Comparison of ENCODE assay signal across 26 cellular contexts in genomic region chr19:6359517-6359916, GRCh38. TPM values are rescaled to one million over a fixed set of nuclear protein-coding genes. Genes with fewer than 3 reads are reported as not detected.
DNase-seq lines count a peak whose midpoint lies in the region; ATAC-seq, FAIRE-seq and TF ChIP-seq lines count a peak whose summit lies in the region.
"Had no signal": no experiment of that assay in that cellular context is flagged by ENCODE, and none has a peak within 500 bp of the region (broad histone marks: within the 10 kb centered on the region; RNA-seq: fewer than 3 reads in every experiment).

No MANE protein-coding gene starts in this region.

- H3K9ac ChIP-seq in kidney (ENCODE audit: low read length in 2 of 2) (no peak overlapping the region), neural progenitor cell (no peak overlapping the region)

- H3K9me3 ChIP-seq in kidney (ENCODE audit: control insufficient read depth in 1 of 2, low read length in 2 of 2) = no peaks in the 10 kb centered on the region
- no peaks in the 10 kb centered on the region for H3K9me3 ChIP-seq in neural progenitor cell (ENCODE audit: low read depth)
- H3K9me3 ChIP-seq: HAP-1, SJCRH30 had no signal

- no peaks in the 10 kb centered on the region for H3F3A ChIP-seq in neural progenitor cell (ENCODE audit: low read depth)

- intact Hi-C loops in kidney (cut with DNase I) = no loop called here

- no peaks in the 10 kb centered on the region for H3K9me3 Mint-ChIP-seq in activated T-cell treated with anti-CD3 and anti-CD28 coated beads, Interleukin-2, amount 50 U/mL, for 4 hours
- H3K9me3 Mint-ChIP-seq in activated T-cell treated with anti-CD3 and anti-CD28 coated beads, Interleukin-2, amount 50 U/mL, for 72 hours = no peaks in the 10 kb centered on the region
- H3K9me3 Mint-ChIP-seq in T-cell (no peaks in the 10 kb centered on the region), neural progenitor cell (peaks cover 1% of the 10 kb centered on the region)

- POLR2A ChIA-PET in T-cell (lab: Charles Lee) = no interaction called here

- no peaks in the 10 kb centered on the region for H3K27me3 Mint-ChIP-seq in activated T-cell treated with anti-CD3 and anti-CD28 coated beads, Interleukin-2, amount 50 U/mL, for 4 hours (ENCODE audit: low read depth)
- H3K27me3 Mint-ChIP-seq in activated T-cell treated with anti-CD3 and anti-CD28 coated beads, Interleukin-2, amount 50 U/mL, for 72 hours (ENCODE audit: low read depth) = no peaks in the 10 kb centered on the region
- H3K27me3 Mint-ChIP-seq in T-cell = no peaks in the 10 kb centered on the region
- H3K27me3 Mint-ChIP-seq in neural progenitor cell (ENCODE audit: insufficient read depth, low read depth) = peaks cover 6% of the 10 kb centered on the region

- peaks cover 0 to 6% of the 10 kb centered on the region in 2 donors for H3K4me1 ChIP-seq in kidney (ENCODE audit: control insufficient read depth in 1 of 2, insufficient read depth in 1 of 2, low read depth in 1 of 2, low read length in 2 of 2)
- peaks cover 4% of the 10 kb centered on the region for H3K4me1 ChIP-seq in neural progenitor cell
- H3K4me1 ChIP-seq: HAP-1 had no signal

- H3K36me3 ChIP-seq in kidney (ENCODE audit: control insufficient read depth in 1 of 2, insufficient read depth in 2 of 2, low read length in 2 of 2) = no peaks in the 10 kb centered on the region
- no peaks in the 10 kb centered on the region for H3K36me3 ChIP-seq in neural progenitor cell
- H3K36me3 ChIP-seq: SJCRH30 had no signal

- peaks cover 17% of the 10 kb centered on the region for H3K4me1 Mint-ChIP-seq in activated T-cell treated with anti-CD3 and anti-CD28 coated beads, Interleukin-2, amount 50 U/mL, for 4 hours (ENCODE audit: low read depth)
- peaks cover 15% of the 10 kb centered on the region for H3K4me1 Mint-ChIP-seq in activated T-cell treated with anti-CD3 and anti-CD28 coated beads, Interleukin-2, amount 50 U/mL, for 72 hours (ENCODE audit: low read depth)
- H3K4me1 Mint-ChIP-seq in T-cell = peaks cover 12 to 27% (median 20%) of the 10 kb centered on the region in 3 donors
- peaks cover 20% of the 10 kb centered on the region for H3K4me1 Mint-ChIP-seq in neural progenitor cell

- no peak overlapping the region for H3K4me2 ChIP-seq in neural progenitor cell
- H3K4me2 ChIP-seq: GM23338 had no signal

- H3K27ac ChIP-seq in kidney (ENCODE audit: low read depth in 2 of 2, low read length in 2 of 2) (no peak overlapping the region), neural progenitor cell (no peak overlapping the region)
- H3K27ac ChIP-seq: C4-2B, SJCRH30 had no signal

- H2AFZ ChIP-seq in neural progenitor cell (replicated peaks) = no peak overlapping the region
- H2AFZ ChIP-seq: GM23338 had no signal

- no peak overlapping the region for H3K27ac Mint-ChIP-seq in activated T-cell treated with anti-CD3 and anti-CD28 coated beads, Interleukin-2, amount 50 U/mL, for 72 hours
- H3K27ac Mint-ChIP-seq in T-cell (peak overlapping the region; percentile 6 to 21), neural progenitor cell (peak overlapping the region; percentile 24)
- H3K27ac Mint-ChIP-seq: GM23338 had no signal

- CTCF ChIA-PET in T-cell (lab: Charles Lee) = no interaction called here

- H3K79me2 ChIP-seq in neural progenitor cell (ENCODE audit: low read depth) = peaks cover 6% of the 10 kb centered on the region

- FAIRE-seq in kidney (lab: Jason Lieb, UNC) = no peak
- FAIRE-seq: D721Med had no signal

- no peaks in the 10 kb centered on the region for H3K27me3 ChIP-seq in neural progenitor cell
- H3K27me3 ChIP-seq: SJCRH30 had no signal

- peaks cover 3% of the 10 kb centered on the region for H3K36me3 Mint-ChIP-seq in activated T-cell treated with anti-CD3 and anti-CD28 coated beads, Interleukin-2, amount 50 U/mL, for 4 hours (ENCODE audit: insufficient read depth)
- H3K36me3 Mint-ChIP-seq in activated T-cell treated with anti-CD3 and anti-CD28 coated beads, Interleukin-2, amount 50 U/mL, for 72 hours (ENCODE audit: insufficient read depth in 2 of 2) = peaks cover 4 to 5% of the 10 kb centered on the region in 2 donors
- peaks cover 4% of the 10 kb centered on the region for H3K36me3 Mint-ChIP-seq in T-cell
- peaks cover 2% of the 10 kb centered on the region for H3K36me3 Mint-ChIP-seq in neural progenitor cell

- peak overlapping the region; percentile 4 for H3K4me3 Mint-ChIP-seq in activated T-cell treated with anti-CD3 and anti-CD28 coated beads, Interleukin-2, amount 50 U/mL, for 4 hours
- H3K4me3 Mint-ChIP-seq in activated T-cell treated with anti-CD3 and anti-CD28 coated beads, Interleukin-2, amount 50 U/mL, for 72 hours = no peak overlapping the region
- H3K4me3 Mint-ChIP-seq in T-cell (peak overlapping the region in 1 of 3 donors; percentile 13), neural progenitor cell (peak overlapping the region; percentile 54)
- H3K4me3 Mint-ChIP-seq: GM23338 had no signal

- no peak for ATAC-seq in activated T-cell treated with anti-CD3 and anti-CD28 coated beads, Interleukin-2, amount 50 U/mL, for 4 hours
- ATAC-seq in activated T-cell treated with anti-CD3 and anti-CD28 coated beads, Interleukin-2, amount 50 U/mL, for 72 hours (replicated peaks in 1 of 2) = no peak
- no peak for ATAC-seq in T-cell (replicated peaks in 1 of 4)
- ATAC-seq: GM23338, Panc1 had no signal

- TF ChIP-seq CTCF in kidney (IDR thresholded peaks at IDR 0.05; ENCODE audit: borderline replicate concordance, extremely low read depth, insufficient read depth) (no peak), neural progenitor cell (IDR thresholded peaks at IDR 0.05) (no peak)

- H3K4me3 ChIP-seq in kidney (ENCODE audit: low read length in 2 of 2) (no peak overlapping the region), neural progenitor cell (no peak overlapping the region)
- H3K4me3 ChIP-seq: GM23338, HAP-1, SJCRH30 had no signal

- H4K20me1 ChIP-seq in neural progenitor cell (ENCODE audit: low read depth) = no peaks in the 10 kb centered on the region

- no peak for DNase-seq in activated T-cell treated with anti-CD3 and anti-CD28 coated beads, Interleukin-2, amount 50 U/mL, for 4 hours
- DNase-seq in activated T-cell treated with anti-CD3 and anti-CD28 coated beads, Interleukin-2, amount 50 U/mL, for 72 hours = no peak
- DNase-seq in T-cell (no peak), kidney (peak; percentile 16), neural progenitor cell (ENCODE audit: low spot score) (no peak), kidney glomerular epithelial cell (lab: John Stamatoyannopoulos, UW) (no peak), NCI-H2227 treated with DMSO at 0.1 percent for 48 hours (lab: John Stamatoyannopoulos, UW) (no peak), dedifferentiated amniotic fluid mesenchymal stem cell (ENCODE audit: extremely low spot score) (no peak)
- DNase-seq: AML-193; DMS79; NCI-H1105; NCI-H146; NCI-H2029; NCI-H226; NCI-H510A treated with DMSO at 0.1 percent for 48 hours; NCI-H748 treated with DMSO at 0.1 percent for 48 hours; NK-92 treated with Interleukin-12 subunit alpha and Interleukin-12 subunit beta, amount 100 ng/mL, for 24 hours; SJCRH30 had no signal

RNA-seq across cellular contexts. Expression of gene CLPP, which starts 1.8 kb away (rescaled TPM):
- 100 to 1,000 TPM; 228 to 249 (median 237) TPM for total RNA-seq in activated T-cell treated with anti-CD3 and anti-CD28 coated beads, Interleukin-2, amount 50 U/mL, for 4 hours
- total RNA-seq in activated T-cell treated with anti-CD3 and anti-CD28 coated beads, Interleukin-2, amount 50 U/mL, for 72 hours = 100 to 1,000 TPM; 147 to 168 TPM
- 10 to 100 TPM; 74.0 to 92.0 (median 77.2) TPM for total RNA-seq in T-cell
- total RNA-seq in kidney = 63.7 TPM
- polyA plus RNA-seq in kidney (ENCODE audit: insufficient read depth, low read depth, low replicate concordance) = 104 TPM
- 28.0 and 73.6 TPM in 2 replicates for total RNA-seq in neural progenitor cell (ENCODE audit: low replicate concordance)

RNA-seq across cellular contexts. Expression of gene ALKBH7, which starts 13.1 kb away (rescaled TPM):
- total RNA-seq in activated T-cell treated with anti-CD3 and anti-CD28 coated beads, Interleukin-2, amount 50 U/mL, for 4 hours = 10 to 100 TPM; 28.8 to 37.7 (median 36.3) TPM
- total RNA-seq in activated T-cell treated with anti-CD3 and anti-CD28 coated beads, Interleukin-2, amount 50 U/mL, for 72 hours = 10 to 100 TPM; 60.5 to 65.2 TPM
- total RNA-seq in T-cell (10 to 100 TPM; 49.9 to 94.8 (median 83.5) TPM), kidney (70.3 TPM), neural progenitor cell (ENCODE audit: low replicate concordance) (19.7 and 94.7 TPM in 2 replicates)
- 175 TPM for polyA plus RNA-seq in kidney (ENCODE audit: insufficient read depth, low read depth, low replicate concordance)

RNA-seq across cellular contexts. Expression of gene PSPN, which starts 16.2 kb away (rescaled TPM):
- 1 to 10 TPM; 1.4 to 1.9 (median 1.4) TPM for total RNA-seq in activated T-cell treated with anti-CD3 and anti-CD28 coated beads, Interleukin-2, amount 50 U/mL, for 4 hours
- total RNA-seq in activated T-cell treated with anti-CD3 and anti-CD28 coated beads, Interleukin-2, amount 50 U/mL, for 72 hours = 1 to 10 TPM; 2.4 to 3.1 TPM
- total RNA-seq in T-cell (1 to 10 TPM; 1.7 to 4.1 (median 3.2) TPM), kidney (2.0 TPM), neural progenitor cell (ENCODE audit: low replicate concordance) (0.92 and 2.7 TPM in 2 replicates)
- 1.9 TPM for polyA plus RNA-seq in kidney (ENCODE audit: insufficient read depth, low read depth, low replicate concordance)

RNA-seq across cellular contexts. Expression of gene ACER1, which starts 26.1 kb away (rescaled TPM):
- under 1 TPM; 0.13 to 0.22 (median 0.15) TPM for total RNA-seq in activated T-cell treated with anti-CD3 and anti-CD28 coated beads, Interleukin-2, amount 50 U/mL, for 4 hours
- under 1 TPM in 1 of 2 donors, not detected in 1; 0.34 TPM for total RNA-seq in activated T-cell treated with anti-CD3 and anti-CD28 coated beads, Interleukin-2, amount 50 U/mL, for 72 hours
- 1 to 10 TPM in 2 of 5 donors, under 1 TPM in 3; 0.16 to 2.7 (median 0.63) TPM for total RNA-seq in T-cell
- not detected for total RNA-seq in kidney
- not detected for polyA plus RNA-seq in kidney (ENCODE audit: insufficient read depth, low read depth, low replicate concordance)
- not detected in 2 replicates for total RNA-seq in neural progenitor cell (ENCODE audit: low replicate concordance)
- total RNA-seq: A172, GM23338, HT1080, SJCRH30 had no signal
- polyA plus RNA-seq: AG04450, GM23338 had no signal

RNA-seq across cellular contexts. Expression of gene GTF2F1, which starts 33.4 kb away (rescaled TPM):
- total RNA-seq in activated T-cell treated with anti-CD3 and anti-CD28 coated beads, Interleukin-2, amount 50 U/mL, for 4 hours = 10 to 100 TPM; 68.6 to 77.9 (median 75.1) TPM
- total RNA-seq in activated T-cell treated with anti-CD3 and anti-CD28 coated beads, Interleukin-2, amount 50 U/mL, for 72 hours = 10 to 100 TPM; 78.9 to 87.5 TPM
- total RNA-seq in T-cell (10 to 100 TPM; 52.6 to 63.1 (median 60.3) TPM), kidney (61.7 TPM), neural progenitor cell (ENCODE audit: low replicate concordance) (36.9 and 46.9 TPM in 2 replicates)
- polyA plus RNA-seq in kidney (ENCODE audit: insufficient read depth, low read depth, low replicate concordance) = 44.1 TPM

Comparison
In these comparisons a context has a peak if more than half of its experiments do, and no peak if none do; other contexts are left out.
1. H3K4me3 Mint-ChIP-seq: peak in activated T-cell treated with anti-CD3 and anti-CD28 coated beads, Interleukin-2, amount 50 U/mL, for 4 hours (single experiment) and neural progenitor cell (single experiment); none in activated T-cell treated with anti-CD3 and anti-CD28 coated beads, Interleukin-2, amount 50 U/mL, for 72 hours (0 of 2).